In genomic region chr20:50405235-50405914, GRCh38 we compare ENCODE assay signal across 1 cellular context.
TF ChIP-seq lines count a peak whose summit lies in the region.

No MANE protein-coding gene starts in this region.

TF ChIP-seq in HepG2, 621 proteins besides CTCF, POLR2A, EP300 and RAD21 (continued from another document and continues in another):
- TF ChIP-seq NCOA2 (CRISPR knock-in tag; IDR thresholded peaks at IDR 0.05): peak; percentile 64; the same call in 1 of the 2 replicates
- peak; percentile 82 for TF ChIP-seq BCL6 (CRISPR knock-in tag; IDR thresholded peaks at IDR 0.05)
- peak; percentile 78 for TF ChIP-seq HOXA3 (CRISPR knock-in tag; IDR thresholded peaks at IDR 0.05)
- no peak for TF ChIP-seq GLI4 (CRISPR knock-in tag; IDR thresholded peaks at IDR 0.05; ENCODE audit: borderline replicate concordance)
- no peak for TF ChIP-seq BORCS8-MEF2B (CRISPR knock-in tag; IDR thresholded peaks at IDR 0.05)
- peak; percentile 46 for TF ChIP-seq KMT2A (CRISPR knock-in tag; IDR thresholded peaks at IDR 0.05)
- peak; percentile 22; the same call in 1 of the 2 replicates for TF ChIP-seq THAP9 (CRISPR knock-in tag; IDR thresholded peaks at IDR 0.05; ENCODE audit: borderline replicate concordance)
- TF ChIP-seq FOXK2 (IDR thresholded peaks at IDR 0.05): 0 out of 2 replicates have a peak, but pooled peaks have one; percentile 13
- peak; percentile 69 for TF ChIP-seq KDM6A (CRISPR knock-in tag; IDR thresholded peaks at IDR 0.05; ENCODE audit: low read depth)
- TF ChIP-seq ZNF639 (CRISPR knock-in tag; conservative IDR thresholded peaks at IDR 0.05): no peak
- TF ChIP-seq ZBTB44 (CRISPR knock-in tag; IDR thresholded peaks at IDR 0.05): no peak
- peak; percentile 75 for TF ChIP-seq HNF4A (CRISPR knock-in tag; IDR thresholded peaks at IDR 0.05)
- peak; percentile 34; the same call in 1 of the 2 replicates for TF ChIP-seq SIX1 (CRISPR knock-in tag; IDR thresholded peaks at IDR 0.05; ENCODE audit: borderline replicate concordance)
- peak; percentile 65; the same call in 1 of the 2 replicates for TF ChIP-seq SOX5 (CRISPR knock-in tag; IDR thresholded peaks at IDR 0.05; ENCODE audit: borderline replicate concordance)
- TF ChIP-seq FOXP4 (CRISPR knock-in tag; IDR thresholded peaks at IDR 0.05): peak; percentile 88
- TF ChIP-seq ZNF569 (CRISPR knock-in tag; IDR thresholded peaks at IDR 0.05; ENCODE audit: borderline replicate concordance): no peak
- TF ChIP-seq FOXA1 (IDR thresholded peaks at IDR 0.05): no peak
- peak; percentile 76 for TF ChIP-seq FOXA1 (CRISPR knock-in tag; IDR thresholded peaks at IDR 0.05)
- TF ChIP-seq ZNF574 (CRISPR knock-in tag; IDR thresholded peaks at IDR 0.05): peak; percentile 45; the same call in 1 of the 2 replicates
- no peak for TF ChIP-seq ZGPAT (CRISPR knock-in tag; IDR thresholded peaks at IDR 0.05)
- peak; percentile 91; the same call in 1 of the 2 replicates for TF ChIP-seq KDM3A (CRISPR knock-in tag; IDR thresholded peaks at IDR 0.05; ENCODE audit: low read depth)
- TF ChIP-seq MYC (CRISPR knock-in tag; IDR thresholded peaks at IDR 0.05; ENCODE audit: borderline replicate concordance): 0 out of 2 replicates have a peak, but pooled peaks have one; percentile 36
- TF ChIP-seq ZBTB7A (CRISPR knock-in tag; IDR thresholded peaks at IDR 0.05): peak; percentile 58
- no peak for TF ChIP-seq ZNF292 (CRISPR knock-in tag; IDR thresholded peaks at IDR 0.05; ENCODE audit: borderline replicate concordance, low read depth)
- TF ChIP-seq MED13 (CRISPR knock-in tag; IDR thresholded peaks at IDR 0.05): no peak
- TF ChIP-seq ASH2L (IDR thresholded peaks at IDR 0.05; ENCODE audit: insufficient read length, low read depth, low read length): peak; percentile 55
- 0 out of 2 replicates have a peak, but pooled peaks have one; percentile 11 for TF ChIP-seq PRDM15 (CRISPR knock-in tag; IDR thresholded peaks at IDR 0.05)
- peak; percentile 67; the same call in 1 of the 2 replicates for TF ChIP-seq ZNF777 (CRISPR knock-in tag; IDR thresholded peaks at IDR 0.05)
- TF ChIP-seq ESRRA (CRISPR knock-in tag; IDR thresholded peaks at IDR 0.05; ENCODE audit: low read depth): peak; percentile 26; the same call in 1 of the 2 replicates
- TF ChIP-seq PBX3 (CRISPR knock-in tag; IDR thresholded peaks at IDR 0.05; ENCODE audit: borderline replicate concordance): no peak
- no peak for TF ChIP-seq ZNF672 (CRISPR knock-in tag; IDR thresholded peaks at IDR 0.05)
- no peak for TF ChIP-seq CBX2 (IDR thresholded peaks at IDR 0.05; ENCODE audit: low read depth, low read length)
- TF ChIP-seq CBX2 (CRISPR knock-in tag; IDR thresholded peaks at IDR 0.05; ENCODE audit: low read depth): no peak
- 0 out of 2 replicates have a peak, but pooled peaks have one; percentile 36 for TF ChIP-seq MAZ (IDR thresholded peaks at IDR 0.05; ENCODE audit: borderline replicate concordance, low read depth, low read length)
- TF ChIP-seq MAZ (CRISPR knock-in tag; IDR thresholded peaks at IDR 0.05; ENCODE audit: low read depth): no peak; the same call in 1 of the 2 replicates
- no peak for TF ChIP-seq ZNF34 (CRISPR knock-in tag; IDR thresholded peaks at IDR 0.05; ENCODE audit: borderline replicate concordance)
- no peak; a peak in 1 of 4 replicates for TF ChIP-seq KLF16 (CRISPR knock-in tag; IDR thresholded peaks at IDR 0.05)
- TF ChIP-seq MTA1 (CRISPR knock-in tag; IDR thresholded peaks at IDR 0.05; ENCODE audit: borderline replicate concordance): peak; percentile 75; the same call in 1 of the 2 replicates
- 0 out of 2 replicates have a peak, but pooled peaks have one; percentile 48 for TF ChIP-seq SP5 (CRISPR knock-in tag; IDR thresholded peaks at IDR 0.05; ENCODE audit: borderline replicate concordance, low read depth)
- no peak for TF ChIP-seq HHEX (CRISPR knock-in tag; IDR thresholded peaks at IDR 0.05)
- TF ChIP-seq TMF1 (CRISPR knock-in tag; IDR thresholded peaks at IDR 0.05; ENCODE audit: low read depth): no peak
- TF ChIP-seq FOXP1 (IDR thresholded peaks at IDR 0.05): no peak
- TF ChIP-seq FOXP1 (CRISPR knock-in tag; IDR thresholded peaks at IDR 0.05): peak; percentile 78
- TF ChIP-seq ZNF501 (CRISPR knock-in tag; IDR thresholded peaks at IDR 0.05): peak; percentile 85; the same call in 1 of the 2 replicates
- peak; percentile 86; the same call in 1 of the 2 replicates for TF ChIP-seq ZNF264 (CRISPR knock-in tag; IDR thresholded peaks at IDR 0.05)
- TF ChIP-seq HOXA5 (CRISPR knock-in tag; IDR thresholded peaks at IDR 0.05): peak; percentile 82
